In the genomic region with DNA sequence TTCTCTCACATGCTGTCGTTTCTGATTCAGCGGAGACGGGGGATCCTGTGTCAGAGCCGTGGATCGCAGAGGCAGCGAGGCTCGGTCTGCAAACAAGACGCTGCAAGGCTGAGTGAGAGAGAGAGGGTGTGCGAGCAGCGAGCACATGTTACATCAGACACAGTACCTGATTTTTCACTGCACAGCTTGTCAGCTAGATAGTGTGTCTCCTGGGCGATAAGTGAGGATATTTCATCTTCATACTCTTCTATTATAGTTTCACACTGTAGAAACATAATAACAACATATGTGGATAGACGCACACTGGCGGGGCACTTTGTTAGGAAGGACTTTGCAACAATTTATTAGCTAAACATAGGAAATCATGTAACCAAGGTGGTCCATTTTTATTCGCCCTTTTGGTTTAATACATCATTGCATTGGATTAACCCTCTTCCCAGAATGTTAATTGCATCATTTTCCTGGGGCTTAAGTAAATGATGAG, we compare ENCODE assay signal across 14 cellular contexts. TPM values are rescaled to one million over a fixed set of nuclear protein-coding genes. Genes with fewer than 3 reads are reported as not detected.
DNase-seq lines count a peak whose midpoint lies in the region; ATAC-seq and TF ChIP-seq lines count a peak whose summit lies in the region.
"Had no signal": no experiment of that assay in that cellular context is flagged by ENCODE, and none has a peak within 500 bp of the region (broad histone marks: within the 10 kb centered on the region; RNA-seq: fewer than 3 reads in every experiment).

No MANE protein-coding gene starts in this region.

- no peak overlapping the region for H3K4me3 ChIP-seq in HEK293 (ENCODE audit: low read depth, low read length)
- H3K4me3 ChIP-seq: gastroesophageal sphincter, GM12878 had no signal

- H3K9me3 Mint-ChIP-seq in WTC11 (no peaks in the 10 kb centered on the region), memory B cell (peaks cover 4% of the 10 kb centered on the region)
- peaks cover 0 to 1% of the 10 kb centered on the region in 2 donors for H3K9me3 Mint-ChIP-seq in effector memory CD8-positive, alpha-beta T cell
- H3K9me3 Mint-ChIP-seq: activated naive CD4-positive, alpha-beta T cell treated with anti-CD3 and anti-CD28 coated beads, Interleukin-2, amount 50 U/mL, for 24 hours had no signal

- H3K27me3 Mint-ChIP-seq in WTC11 (ENCODE audit: low read depth) (peaks cover 95% of the 10 kb centered on the region), memory B cell (peaks cover 34% of the 10 kb centered on the region)
- peaks cover 83 to 100% of the 10 kb centered on the region in 2 donors for H3K27me3 Mint-ChIP-seq in effector memory CD8-positive, alpha-beta T cell

- POLR2A ChIA-PET in HEK293 (lab: Yijun Ruan, JAX), result no interaction called here
- POLR2A ChIA-PET in WTC11 (lab: Charles Lee), result no interaction called here

- H3K36me3 Mint-ChIP-seq in WTC11 (no peaks in the 10 kb centered on the region), memory B cell (peaks cover 3% of the 10 kb centered on the region)
- peaks cover 3% of the 10 kb centered on the region for H3K36me3 Mint-ChIP-seq in effector memory CD8-positive, alpha-beta T cell (ENCODE audit: insufficient read depth)
- H3K36me3 Mint-ChIP-seq: activated naive CD4-positive, alpha-beta T cell treated with anti-CD3 and anti-CD28 coated beads, Interleukin-2, amount 50 U/mL, for 24 hours had no signal

- H3K4me3 Mint-ChIP-seq in WTC11, result no peak overlapping the region
- H3K4me3 Mint-ChIP-seq in memory B cell, result no peak overlapping the region
- H3K4me3 Mint-ChIP-seq in effector memory CD8-positive, alpha-beta T cell, result no peak overlapping the region
- H3K4me3 Mint-ChIP-seq: activated naive CD4-positive, alpha-beta T cell treated with anti-CD3 and anti-CD28 coated beads, Interleukin-2, amount 50 U/mL, for 24 hours had no signal

- no peak overlapping the region for H3K27ac ChIP-seq in HEK293 (ENCODE audit: extremely low read depth, low read depth, low read length)
- H3K27ac ChIP-seq: gastroesophageal sphincter had no signal

- H3K27ac Mint-ChIP-seq in WTC11, result no peak overlapping the region
- H3K27ac Mint-ChIP-seq in memory B cell, result no peak overlapping the region
- no peak overlapping the region for H3K27ac Mint-ChIP-seq in effector memory CD8-positive, alpha-beta T cell
- H3K27ac Mint-ChIP-seq: activated naive CD4-positive, alpha-beta T cell treated with anti-CD3 and anti-CD28 coated beads, Interleukin-2, amount 50 U/mL, for 24 hours had no signal

- ATAC-seq in WTC11 (peak; percentile 12; the same call in 1 of the 2 replicates), memory B cell (ENCODE audit: low read depth) (peak; percentile 15)
- ATAC-seq in effector memory CD8-positive, alpha-beta T cell (replicated peaks), result no peak
- ATAC-seq: gastroesophageal sphincter, GM12878 had no signal

- TF ChIP-seq CTCF in HEK293 (tag by site-specific recombination; IDR thresholded peaks at IDR 0.05) (no peak), WTC11 (IDR thresholded peaks at IDR 0.05) (no peak)

- CTCF ChIA-PET in HEK293 (lab: Yijun Ruan, JAX) (interaction anchor here (0.6 to 1.5 kb wide), 3 partner anchors 28 to 260 kb away, joined by 3 to 4 read pairs (median 3); no protein-coding TSS in a partner anchor), WTC11 (lab: Charles Lee) (interaction anchor here (1.0 to 1.1 kb wide), 2 partner anchors 92 to 127 kb away, joined by 3 read pairs; no protein-coding TSS in a partner anchor)

- H3K4me1 ChIP-seq in HEK293 (ENCODE audit: control insufficient read depth, insufficient read depth, low read length), result 0 out of 2 replicates have a peak, but pooled peaks cover 2% of the 10 kb centered on the region

- H3K9me3 ChIP-seq in HEK293 (ENCODE audit: control insufficient read depth, insufficient read depth, low read depth, low read length), result no peaks in the 10 kb centered on the region
- H3K9me3 ChIP-seq: gastroesophageal sphincter had no signal

- DNase-seq in Daoy (ENCODE audit: low read depth) (peak; percentile 85), WTC11 (ENCODE audit: low spot score) (peak; percentile 63), memory B cell (ENCODE audit: low spot score in 2 of 2) (no peak), kidney glomerular epithelial cell (lab: John Stamatoyannopoulos, UW) (no peak), NCI-H1694 (lab: John Stamatoyannopoulos, UW) (no peak)
- DNase-seq in effector memory CD8-positive, alpha-beta T cell, result no peak
- no peak for DNase-seq in stimulated activated CD4-positive, alpha-beta T cell treated with anti-CD3 and anti-CD28 coated beads, Interleukin-12 subunit alpha, Interleukin-12 subunit beta, amount 100 ng/mL, for 4 hours
- DNase-seq: COR-L47 had no signal

- no peaks in the 10 kb centered on the region for H3K36me3 ChIP-seq in HEK293 (ENCODE audit: control insufficient read depth in 2 of 2, insufficient read depth in 1 of 2, low read length in 2 of 2)
- H3K36me3 ChIP-seq: gastroesophageal sphincter had no signal

- H3K4me1 Mint-ChIP-seq in WTC11 (peaks cover 46% of the 10 kb centered on the region), memory B cell (peaks cover 6% of the 10 kb centered on the region)
- H3K4me1 Mint-ChIP-seq in effector memory CD8-positive, alpha-beta T cell (ENCODE audit: low read depth in 2 of 2), result peaks cover 15% of the 10 kb centered on the region in 2 donors

TF ChIP-seq in HEK293, 187 proteins besides CTCF, POLR2A, EP300 and RAD21 (continues in another document):
- TF ChIP-seq ZSCAN5A (tag by site-specific recombination; IDR thresholded peaks at IDR 0.05), result no peak
- TF ChIP-seq ZBTB17 (tag by site-specific recombination; IDR thresholded peaks at IDR 0.05), result peak; percentile 99
- no peak for TF ChIP-seq ZSCAN4 (tag by site-specific recombination; IDR thresholded peaks at IDR 0.05)
- TF ChIP-seq ZBTB20 (tag by site-specific recombination; IDR thresholded peaks at IDR 0.05), result peak; percentile 54; the same call in 1 of the 2 replicates
- peak; percentile 54 for TF ChIP-seq ZNF366 (tag by site-specific recombination; conservative IDR thresholded peaks at IDR 0.05)

TF ChIP-seq in WTC11, 78 proteins besides CTCF, POLR2A, EP300 and RAD21:
- TF ChIP-seq NFYB (CRISPR knock-in tag; conservative IDR thresholded peaks at IDR 0.05; ENCODE audit: low read depth) (no peak), GABPB1 (CRISPR knock-in tag; IDR thresholded peaks at IDR 0.05) (peak; percentile 86)

RNA-seq across cellular contexts. Expression of gene CNPY1, which starts 39.5 kb away (rescaled TPM):
- 1.7 and 2.7 TPM in 2 replicates for total RNA-seq in Daoy (2014; rRNA removed; shearing (Covaris generic))
- total RNA-seq in WTC11 (2021), result 0.09 TPM in 2 of 3 replicates, not detected in the other
- total RNA-seq: dermis microvascular lymphatic vessel endothelial cell, gastroesophageal sphincter, GM12878, lung microvascular endothelial cell had no signal

RNA-seq across cellular contexts. Expression of gene EN2, which starts 49.0 kb away (rescaled TPM):
- 1.4 and 3.5 TPM in 2 replicates for total RNA-seq in Daoy (2014; rRNA removed; shearing (Covaris generic))
- total RNA-seq in WTC11 (2021), result not detected in 3 replicates
- total RNA-seq: GM12878, lung microvascular endothelial cell had no signal

Comparison
In these comparisons a context has a peak if more than half of its experiments do, and no peak if none do; other contexts are left out.
1. DNase-seq: peak in Daoy (single experiment) and WTC11 (single experiment); none in memory B cell (0 of 2), kidney glomerular epithelial cell (single experiment), effector memory CD8-positive, alpha-beta T cell (0 of 3), stimulated activated CD4-positive, alpha-beta T cell treated with anti-CD3 and anti-CD28 coated beads, Interleukin-12 subunit alpha, Interleukin-12 subunit beta, amount 100 ng/mL, for 4 hours (single experiment) and NCI-H1694 (single experiment).